18 cellular contexts compared by ENCODE assay signal in the genomic region with DNA sequence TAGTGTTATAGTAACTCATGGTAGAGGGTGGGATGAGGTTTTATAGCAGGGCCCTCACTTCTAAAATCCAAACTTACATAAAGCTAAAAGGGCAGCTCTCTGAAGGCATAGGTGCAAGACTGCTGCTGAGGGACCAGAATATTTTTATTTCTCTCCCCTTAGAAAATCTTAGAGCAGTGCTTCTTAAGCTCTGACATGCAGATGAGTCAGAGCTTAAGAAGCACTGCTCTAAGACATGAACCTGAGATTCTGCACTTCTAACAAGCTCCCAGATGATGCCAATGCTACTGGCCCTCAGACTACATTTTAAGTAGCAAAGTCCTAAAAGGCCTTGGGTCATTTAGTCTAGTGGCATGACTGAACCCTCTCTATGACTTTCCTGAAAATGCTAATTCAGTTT.
DNase-seq lines count a peak whose midpoint lies in the region; ATAC-seq and TF ChIP-seq lines count a peak whose summit lies in the region.
"Had no signal": no experiment of that assay in that cellular context is flagged by ENCODE, and none has a peak within 500 bp of the region (broad histone marks: within the 10 kb centered on the region; RNA-seq: fewer than 3 reads in every experiment).

No MANE protein-coding gene starts in this region.

- H3K4me1 Mint-ChIP-seq in HFFc6 (ENCODE audit: low read depth): peaks cover 32% of the 10 kb centered on the region
- peaks cover 28% of the 10 kb centered on the region for H3K4me1 Mint-ChIP-seq in stimulated activated memory B cell treated with anti-CD40 and anti-IgM and Interleukin-4, amounts not matched to agents 10 μg/mL and 1 μg/mL and 100 μg/mL, for 72 hours

- TF ChIP-seq POLR2A in Peyer's patch (IDR thresholded peaks at IDR 0.05): no peak
- TF ChIP-seq POLR2A in right lobe of liver (IDR thresholded peaks at IDR 0.05): no peak

- CTCF ChIA-PET in AG04450 (lab: Charles Lee): interaction anchor here (0.6 to 1.4 kb wide), 5 partner anchors 27 to 1711 kb away, joined by 3 to 9 read pairs (median 3); no protein-coding TSS in a partner anchor

- H3K27ac ChIP-seq in AG04450 (ENCODE audit: low read depth, low read length) (no peak overlapping the region), Peyer's patch (no peak overlapping the region), right lobe of liver (no peak overlapping the region)
- H3K27ac ChIP-seq: HL-60, KMS-11, ovary, SJSA1, skin epidermis had no signal

- H3K27ac Mint-ChIP-seq in HFFc6: peak overlapping the region; percentile 52; the same call in 1 of the 2 replicates
- H3K27ac Mint-ChIP-seq in stimulated activated memory B cell treated with anti-CD40 and anti-IgM and Interleukin-4, amounts not matched to agents 10 μg/mL and 1 μg/mL and 100 μg/mL, for 72 hours: no peak overlapping the region
- H3K27ac Mint-ChIP-seq: stimulated activated naive B cell treated with anti-CD40 and anti-IgM and Interleukin-4, amounts not matched to agents 10 μg/mL and 1 μg/mL and 100 μg/mL, for 72 hours; type B pancreatic cell had no signal

- no peaks in the 10 kb centered on the region for H3K36me3 ChIP-seq in Peyer's patch
- H3K36me3 ChIP-seq in right lobe of liver: no peaks in the 10 kb centered on the region
- H3K36me3 ChIP-seq: ovary, SJSA1 had no signal

- intact Hi-C loops in right lobe of liver (cut with DNase I): no loop called here

- no peak for ATAC-seq in stimulated activated memory B cell treated with anti-CD40 and anti-IgM and Interleukin-4, amounts not matched to agents 10 μg/mL and 1 μg/mL and 100 μg/mL, for 72 hours
- ATAC-seq in right lobe of liver: no peak
- no peak for ATAC-seq in HG02763 (IDR thresholded peaks at IDR 0.05; ENCODE audit: unreplicated experiment)
- ATAC-seq: stimulated activated naive B cell treated with anti-CD40 and anti-IgM and Interleukin-4, amounts not matched to agents 10 μg/mL and 1 μg/mL and 100 μg/mL, for 72 hours had no signal

- H3K27me3 ChIP-seq in AG04450 (ENCODE audit: control insufficient read depth, insufficient read depth, low read length) (no peaks in the 10 kb centered on the region), Peyer's patch (no peaks in the 10 kb centered on the region), right lobe of liver (no peaks in the 10 kb centered on the region)
- H3K27me3 ChIP-seq: ovary, SJSA1 had no signal

- H3K4me3 ChIP-seq in AG04450 (ENCODE audit: low read depth, low read length) (no peak overlapping the region), fibroblast of villous mesenchyme (ENCODE audit: low read depth, low read length) (no peak overlapping the region), Peyer's patch (no peak overlapping the region), right lobe of liver (no peak overlapping the region)
- H3K4me3 ChIP-seq: ovary, SJSA1, skin epidermis had no signal

- H3K27me3 Mint-ChIP-seq in HFFc6 (ENCODE audit: insufficient read depth): no peaks in the 10 kb centered on the region
- peaks cover 24% of the 10 kb centered on the region for H3K27me3 Mint-ChIP-seq in stimulated activated memory B cell treated with anti-CD40 and anti-IgM and Interleukin-4, amounts not matched to agents 10 μg/mL and 1 μg/mL and 100 μg/mL, for 72 hours
- H3K27me3 Mint-ChIP-seq: type B pancreatic cell had no signal

- DNase-seq in AG04450 (ENCODE audit: low read depth, low spot score) (peak; percentile 34), HFFc6 (peak; percentile 62), amniotic epithelial cell (ENCODE audit: low read depth) (peak; percentile 61), fibroblast of villous mesenchyme (ENCODE audit: low read depth) (peak; percentile 50), Peyer's patch (no peak), right lobe of liver (no peak)
- DNase-seq: cortex of kidney; NCI-H1417 treated with DMSO at 0.1 percent for 48 hours; ovary; stimulated activated naive B cell treated with anti-CD40 and anti-IgM and Interleukin-4, amounts not matched to agents 10 μg/mL and 1 μg/mL and 100 μg/mL, for 72 hours; T1000 had no signal

- POLR2A ChIA-PET in AG04450 (lab: Yijun Ruan, JAX): interaction anchor here (0.7 to 1.4 kb wide), 4 partner anchors 60 to 454 kb away, joined by 4 to 6 read pairs (median 5); a partner anchor contains a TSS

- H3K9me3 ChIP-seq in AG04450 (ENCODE audit: control insufficient read depth, insufficient read depth, low read length): no peaks in the 10 kb centered on the region
- H3K9me3 ChIP-seq in Peyer's patch: no peaks in the 10 kb centered on the region
- H3K9me3 ChIP-seq in right lobe of liver: no peaks in the 10 kb centered on the region
- H3K9me3 ChIP-seq: ovary, SJSA1 had no signal

- H3K9me3 Mint-ChIP-seq in HFFc6: no peaks in the 10 kb centered on the region
- no peaks in the 10 kb centered on the region for H3K9me3 Mint-ChIP-seq in stimulated activated memory B cell treated with anti-CD40 and anti-IgM and Interleukin-4, amounts not matched to agents 10 μg/mL and 1 μg/mL and 100 μg/mL, for 72 hours
- H3K9me3 Mint-ChIP-seq: stimulated activated naive B cell treated with anti-CD40 and anti-IgM and Interleukin-4, amounts not matched to agents 10 μg/mL and 1 μg/mL and 100 μg/mL, for 72 hours; type B pancreatic cell had no signal

- TF ChIP-seq CTCF in AG04450 (IDR thresholded peaks at IDR 0.05; ENCODE audit: low read depth, low read length) (no peak), HFFc6 (IDR thresholded peaks at IDR 0.05) (no peak), fibroblast of villous mesenchyme (IDR thresholded peaks at IDR 0.05; ENCODE audit: insufficient read depth, low read depth, low read length) (no peak), Peyer's patch (IDR thresholded peaks at IDR 0.05) (no peak), right lobe of liver (IDR thresholded peaks at IDR 0.05) (no peak)

- H3K4me1 ChIP-seq in Peyer's patch: peaks cover 0 to 10% (median 0%) of the 10 kb centered on the region in 4 donors
- peaks cover 0 to 11% (median 0%) of the 10 kb centered on the region in 4 donors for H3K4me1 ChIP-seq in right lobe of liver

- no peak overlapping the region for H3K4me3 Mint-ChIP-seq in HFFc6
- no peak overlapping the region for H3K4me3 Mint-ChIP-seq in stimulated activated memory B cell treated with anti-CD40 and anti-IgM and Interleukin-4, amounts not matched to agents 10 μg/mL and 1 μg/mL and 100 μg/mL, for 72 hours
- H3K4me3 Mint-ChIP-seq: stimulated activated naive B cell treated with anti-CD40 and anti-IgM and Interleukin-4, amounts not matched to agents 10 μg/mL and 1 μg/mL and 100 μg/mL, for 72 hours; type B pancreatic cell had no signal

- peaks cover 18% of the 10 kb centered on the region for H3K36me3 Mint-ChIP-seq in HFFc6 (ENCODE audit: low read depth)
- no peaks in the 10 kb centered on the region for H3K36me3 Mint-ChIP-seq in stimulated activated memory B cell treated with anti-CD40 and anti-IgM and Interleukin-4, amounts not matched to agents 10 μg/mL and 1 μg/mL and 100 μg/mL, for 72 hours
- H3K36me3 Mint-ChIP-seq: type B pancreatic cell had no signal

Comparison
In these comparisons a context has a peak if more than half of its experiments do, and no peak if none do; other contexts are left out.
1. DNase-seq: peak in AG04450 (single experiment), HFFc6 (single experiment), amniotic epithelial cell (single experiment) and fibroblast of villous mesenchyme (single experiment); none in Peyer's patch (0 of 3) and right lobe of liver (0 of 3).